Comparison of ENCODE assay signal across 1 cellular context in the genomic region with DNA sequence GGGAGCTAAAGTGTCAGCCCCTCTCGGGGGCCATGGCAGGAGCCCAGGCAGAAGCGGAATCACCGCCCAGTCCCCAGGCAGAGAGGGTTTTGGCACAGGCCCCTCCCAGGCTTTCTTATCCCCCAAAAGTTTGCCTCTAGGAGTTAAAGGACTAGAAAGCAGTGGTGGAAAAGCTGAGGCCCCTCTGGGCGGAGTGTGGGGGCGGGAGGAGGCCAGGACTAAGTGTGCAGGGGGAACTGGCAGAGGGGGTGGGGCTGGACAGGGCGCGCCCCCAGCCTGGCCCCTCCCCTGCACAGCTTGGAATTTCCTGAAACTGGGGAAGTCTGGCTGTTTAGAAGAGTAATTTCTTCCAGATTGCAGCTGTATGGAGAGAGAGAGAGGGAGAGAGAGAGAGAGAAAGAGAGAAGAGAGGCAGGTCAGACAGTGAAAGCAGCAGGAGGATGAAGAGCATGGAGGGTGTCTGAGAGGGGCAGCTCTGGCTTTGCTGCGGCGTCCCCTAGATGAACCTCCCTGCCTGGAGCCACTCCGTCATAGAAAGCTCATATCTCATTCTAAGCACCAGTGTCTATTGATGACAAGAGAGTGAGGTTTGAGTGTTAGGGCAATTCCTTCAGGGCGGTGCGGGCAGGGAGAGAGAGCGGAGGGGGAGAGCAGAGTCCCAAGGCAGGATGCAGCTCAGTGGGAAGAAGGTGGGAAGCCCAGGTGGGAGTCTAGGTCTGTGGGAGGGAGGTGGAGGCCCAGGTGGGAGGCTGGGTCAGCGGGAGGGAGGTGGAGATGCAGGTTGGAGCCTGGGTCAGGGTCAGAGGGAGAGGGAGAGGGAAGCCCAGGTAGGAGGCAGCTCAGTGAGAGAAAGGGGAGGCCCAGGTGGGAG.
TF ChIP-seq lines count a peak whose summit lies in the region.

Gene CDC42EP5 (minus strand): TSS at position 226 of the 871 bp plus-strand sequence. CDS start 7,749 bp downstream, outside the sequence.

TF ChIP-seq in GM23338, 12 proteins besides CTCF, POLR2A, EP300 and RAD21 (continued from another document):
- TF ChIP-seq, protein P1, sequence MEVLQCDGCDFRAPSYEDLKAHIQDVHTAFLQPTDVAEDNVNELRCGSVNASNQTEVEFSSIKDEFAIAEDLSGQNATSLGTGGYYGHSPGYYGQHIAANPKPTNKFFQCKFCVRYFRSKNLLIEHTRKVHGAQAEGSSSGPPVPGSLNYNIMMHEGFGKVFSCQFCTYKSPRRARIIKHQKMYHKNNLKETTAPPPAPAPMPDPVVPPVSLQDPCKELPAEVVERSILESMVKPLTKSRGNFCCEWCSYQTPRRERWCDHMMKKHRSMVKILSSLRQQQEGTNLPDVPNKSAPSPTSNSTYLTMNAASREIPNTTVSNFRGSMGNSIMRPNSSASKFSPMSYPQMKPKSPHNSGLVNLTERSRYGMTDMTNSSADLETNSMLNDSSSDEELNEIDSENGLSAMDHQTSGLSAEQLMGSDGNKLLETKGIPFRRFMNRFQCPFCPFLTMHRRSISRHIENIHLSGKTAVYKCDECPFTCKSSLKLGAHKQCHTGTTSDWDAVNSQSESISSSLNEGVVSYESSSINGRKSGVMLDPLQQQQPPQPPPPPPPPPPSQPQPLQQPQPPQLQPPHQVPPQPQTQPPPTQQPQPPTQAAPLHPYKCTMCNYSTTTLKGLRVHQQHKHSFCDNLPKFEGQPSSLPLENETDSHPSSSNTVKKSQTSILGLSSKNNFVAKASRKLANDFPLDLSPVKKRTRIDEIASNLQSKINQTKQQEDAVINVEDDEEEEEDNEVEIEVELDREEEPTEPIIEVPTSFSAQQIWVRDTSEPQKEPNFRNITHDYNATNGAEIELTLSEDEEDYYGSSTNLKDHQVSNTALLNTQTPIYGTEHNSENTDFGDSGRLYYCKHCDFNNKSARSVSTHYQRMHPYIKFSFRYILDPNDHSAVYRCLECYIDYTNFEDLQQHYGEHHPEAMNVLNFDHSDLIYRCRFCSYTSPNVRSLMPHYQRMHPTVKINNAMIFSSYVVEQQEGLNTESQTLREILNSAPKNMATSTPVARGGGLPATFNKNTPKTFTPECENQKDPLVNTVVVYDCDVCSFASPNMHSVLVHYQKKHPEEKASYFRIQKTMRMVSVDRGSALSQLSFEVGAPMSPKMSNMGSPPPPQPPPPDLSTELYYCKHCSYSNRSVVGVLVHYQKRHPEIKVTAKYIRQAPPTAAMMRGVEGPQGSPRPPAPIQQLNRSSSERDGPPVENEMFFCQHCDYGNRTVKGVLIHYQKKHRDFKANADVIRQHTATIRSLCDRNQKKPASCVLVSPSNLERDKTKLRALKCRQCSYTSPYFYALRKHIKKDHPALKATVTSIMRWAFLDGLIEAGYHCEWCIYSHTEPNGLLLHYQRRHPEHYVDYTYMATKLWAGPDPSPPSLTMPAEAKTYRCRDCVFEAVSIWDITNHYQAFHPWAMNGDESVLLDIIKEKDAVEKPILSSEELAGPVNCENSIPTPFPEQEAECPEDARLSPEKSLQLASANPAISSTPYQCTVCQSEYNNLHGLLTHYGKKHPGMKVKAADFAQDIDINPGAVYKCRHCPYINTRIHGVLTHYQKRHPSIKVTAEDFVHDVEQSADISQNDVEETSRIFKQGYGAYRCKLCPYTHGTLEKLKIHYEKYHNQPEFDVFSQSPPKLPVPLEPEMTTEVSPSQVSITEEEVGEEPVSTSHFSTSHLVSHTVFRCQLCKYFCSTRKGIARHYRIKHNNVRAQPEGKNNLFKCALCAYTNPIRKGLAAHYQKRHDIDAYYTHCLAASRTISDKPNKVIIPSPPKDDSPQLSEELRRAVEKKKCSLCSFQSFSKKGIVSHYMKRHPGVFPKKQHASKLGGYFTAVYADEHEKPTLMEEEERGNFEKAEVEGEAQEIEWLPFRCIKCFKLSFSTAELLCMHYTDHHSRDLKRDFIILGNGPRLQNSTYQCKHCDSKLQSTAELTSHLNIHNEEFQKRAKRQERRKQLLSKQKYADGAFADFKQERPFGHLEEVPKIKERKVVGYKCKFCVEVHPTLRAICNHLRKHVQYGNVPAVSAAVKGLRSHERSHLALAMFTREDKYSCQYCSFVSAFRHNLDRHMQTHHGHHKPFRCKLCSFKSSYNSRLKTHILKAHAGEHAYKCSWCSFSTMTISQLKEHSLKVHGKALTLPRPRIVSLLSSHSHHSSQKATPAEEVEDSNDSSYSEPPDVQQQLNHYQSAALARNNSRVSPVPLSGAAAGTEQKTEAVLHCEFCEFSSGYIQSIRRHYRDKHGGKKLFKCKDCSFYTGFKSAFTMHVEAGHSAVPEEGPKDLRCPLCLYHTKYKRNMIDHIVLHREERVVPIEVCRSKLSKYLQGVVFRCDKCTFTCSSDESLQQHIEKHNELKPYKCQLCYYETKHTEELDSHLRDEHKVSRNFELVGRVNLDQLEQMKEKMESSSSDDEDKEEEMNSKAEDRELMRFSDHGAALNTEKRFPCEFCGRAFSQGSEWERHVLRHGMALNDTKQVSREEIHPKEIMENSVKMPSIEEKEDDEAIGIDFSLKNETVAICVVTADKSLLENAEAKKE (CRISPR knock-in tag; IDR thresholded peaks at IDR 0.05), result no peak
- TF ChIP-seq POLR2AphosphoS5 (IDR thresholded peaks at IDR 0.05; ENCODE audit: low read depth), result no peak
- no peak for TF ChIP-seq ZNF114 (CRISPR knock-in tag; IDR thresholded peaks at IDR 0.05)
